In genomic region chr17:80568246-80568645, GRCh38 we compare ENCODE assay signal across 25 cellular contexts.
"Had no signal": no experiment of that assay in that cellular context is flagged by ENCODE, and none has a peak within 500 bp of the region (broad histone marks: within the 10 kb centered on the region; RNA-seq: fewer than 3 reads in every experiment).

No MANE protein-coding gene starts in this region.

- H3K9me3 ChIP-seq: Peyer's patch, SJCRH30 had no signal

- FAIRE-seq: HepG2 had no signal

- H3K4me3 ChIP-seq: PC-9, Peyer's patch, SJCRH30 had no signal

- H3K9ac ChIP-seq: KMS-11 had no signal

- ATAC-seq: HepG2, Right ventricle myocardium inferior, SK-N-SH treated with all-trans-retinoic acid at 6 μM for 48 hours had no signal

- H3K36me3 ChIP-seq: Peyer's patch, SJCRH30 had no signal

- H3K27ac ChIP-seq: KMS-11, PC-9, Peyer's patch, SJCRH30 had no signal

- H3K27me3 ChIP-seq: Peyer's patch, SJCRH30 had no signal

- H2AFZ ChIP-seq: PC-9 had no signal

- DNase-seq: IMR-90; Kasumi-1; MM.1S; NCI-H1092 treated with DMSO at 0.1 percent for 48 hours; NCI-H1436; NCI-H187; NCI-H2029; NCI-H2081 treated with DMSO at 0.1 percent for 48 hours; NCI-H2171; NCI-H226; NCI-H446; NCI-H510A; NCI-H524 treated with DMSO at 0.1 percent for 48 hours; NCI-H69; NCI-H774; NK-92 treated with Interleukin-12 subunit alpha and Interleukin-12 subunit beta, amount 100 ng/mL, for 24 hours; OCI-M1; PC-9; Peyer's patch; SHP77 treated with DMSO at 0.1 percent for 48 hours; SJCRH30 had no signal

- H3K4me2 ChIP-seq: KMS-11, PC-9 had no signal

- H3K4me1 ChIP-seq: Peyer's patch, SJCRH30 had no signal
